In genomic region chr1:15953791-15954201, GRCh38 we compare ENCODE assay signal across 11 cellular contexts. TPM values are rescaled to one million over a fixed set of nuclear protein-coding genes. Genes with fewer than 3 reads are reported as not detected.
DNase-seq lines count a peak whose midpoint lies in the region; ATAC-seq and TF ChIP-seq lines count a peak whose summit lies in the region.
"Had no signal": no experiment of that assay in that cellular context is flagged by ENCODE, and none has a peak within 500 bp of the region (broad histone marks: within the 10 kb centered on the region; RNA-seq: fewer than 3 reads in every experiment).

No MANE protein-coding gene starts in this region.

- no peak overlapping the region for H3K4me3 Mint-ChIP-seq in activated CD4-positive, alpha-beta T cell treated with anti-CD3 and anti-CD28 coated beads for 36 hours

- peaks cover 54% of the 10 kb centered on the region for H3K36me3 Mint-ChIP-seq in activated CD4-positive, alpha-beta T cell treated with anti-CD3 and anti-CD28 coated beads for 36 hours (ENCODE audit: low read depth)

- H3K27ac ChIP-seq in PC-9 (peak overlapping the region; percentile 58), substantia nigra (ENCODE audit: low read depth, low read length, poor library complexity, severe bottlenecking) (peak overlapping the region; percentile 53)
- H3K27ac ChIP-seq: colonic mucosa had no signal

- CTCF ChIA-PET in activated CD4-positive, alpha-beta T cell treated with anti-CD3 and anti-CD28 coated beads for 36 hours (lab: Charles Lee) = interaction anchor here (0.8 to 1.0 kb wide), 2 partner anchors 10 to 57 kb away, joined by 3 read pairs; no protein-coding TSS in a partner anchor
- CTCF ChIA-PET in PC-9 (lab: Charles Lee) = interaction anchor here (0.6 kb wide), 1 partner anchor 171 kb away, joined by 3 read pairs; no protein-coding TSS in a partner anchor

- no peaks in the 10 kb centered on the region for H3K9me3 ChIP-seq in PC-9 (ENCODE audit: insufficient read depth, low read depth)
- H3K9me3 ChIP-seq: colonic mucosa had no signal

- ATAC-seq in activated CD4-positive, alpha-beta T cell treated with anti-CD3 and anti-CD28 coated beads for 36 hours = no peak
- no peak for ATAC-seq in GM19397 (IDR thresholded peaks at IDR 0.05; ENCODE audit: unreplicated experiment)

- POLR2A ChIA-PET in activated CD4-positive, alpha-beta T cell treated with anti-CD3 and anti-CD28 coated beads for 36 hours (lab: Charles Lee) = interaction anchor here (0.6 to 1.8 kb wide), 3 partner anchors 8 to 273 kb away, joined by 3 to 4 read pairs (median 3); no protein-coding TSS in a partner anchor
- POLR2A ChIA-PET in PC-9 (lab: Charles Lee; ENCODE audit: unreplicated experiment) = no interaction called here

- no peak for TF ChIP-seq CTCF in PC-9 (conservative IDR thresholded peaks at IDR 0.05)

- peaks cover 93% of the 10 kb centered on the region for H3K4me1 Mint-ChIP-seq in activated CD4-positive, alpha-beta T cell treated with anti-CD3 and anti-CD28 coated beads for 36 hours

- H3K36me3 ChIP-seq in PC-9 (ENCODE audit: low read depth) = no peaks in the 10 kb centered on the region
- H3K36me3 ChIP-seq: colonic mucosa had no signal

- TF ChIP-seq POLR2A in erythroblast (IDR thresholded peaks at IDR 0.05; ENCODE audit: low read length) = no peak

- no peak overlapping the region for H3K4me3 ChIP-seq in PC-9
- H3K4me3 ChIP-seq: colonic mucosa had no signal

- no peaks in the 10 kb centered on the region for H3K27me3 Mint-ChIP-seq in activated CD4-positive, alpha-beta T cell treated with anti-CD3 and anti-CD28 coated beads for 36 hours

- H3K4me1 ChIP-seq in PC-9 (replicated peaks; ENCODE audit: insufficient read depth) = peaks cover 30% of the 10 kb centered on the region

- peaks cover 16% of the 10 kb centered on the region; the same call in 1 of the 2 replicates for H3K79me2 ChIP-seq in PC-9 (ENCODE audit: low read depth)

- H3K9me3 Mint-ChIP-seq in activated CD4-positive, alpha-beta T cell treated with anti-CD3 and anti-CD28 coated beads for 36 hours (ENCODE audit: low read depth) = no peaks in the 10 kb centered on the region

- peaks cover 10% of the 10 kb centered on the region; the same call in 1 of the 2 replicates for H3F3A ChIP-seq in PC-9 (ENCODE audit: insufficient read depth, low read depth)

- DNase-seq in activated CD4-positive, alpha-beta T cell treated with anti-CD3 and anti-CD28 coated beads for 36 hours = no peak
- no peak for DNase-seq in activated CD4-positive, alpha-beta T cell treated with anti-CD3 and anti-CD28 coated beads for 1 hour
- DNase-seq in PC-9 = no peak
- DNase-seq in erythroblast (lab: John Stamatoyannopoulos, UW) = peak; percentile 21 to 39
- DNase-seq in substantia nigra (lab: John Stamatoyannopoulos, UW) = no peak
- DNase-seq in NCI-H526 treated with DMSO at 0.1 percent for 48 hours (lab: John Stamatoyannopoulos, UW) = no peak
- no peak for DNase-seq in C1 segment of cervical spinal cord (lab: John Stamatoyannopoulos, UW)
- DNase-seq: activated CD4-positive, alpha-beta T cell treated with anti-CD3 and anti-CD28 coated beads, Interleukin-2, amount 50 U/mL, for 48 hours; colonic mucosa had no signal

- no TSS peak for BruUV-seq in PC-9 (replicated peaks; lab: Mats Ljungman, UMichigan)

- H3K27ac Mint-ChIP-seq in activated CD4-positive, alpha-beta T cell treated with anti-CD3 and anti-CD28 coated beads for 36 hours = peak overlapping the region; percentile 84

- no peaks in the 10 kb centered on the region for H4K20me1 ChIP-seq in PC-9 (ENCODE audit: insufficient read depth)

- H3K4me2 ChIP-seq in PC-9 = no peak overlapping the region

- no peak overlapping the region for H2AFZ ChIP-seq in PC-9

- intact Hi-C loops in activated CD4-positive, alpha-beta T cell treated with anti-CD3 and anti-CD28 coated beads for 36 hours (cut with DNase I, micrococcal nuclease) = no loop called here
- intact Hi-C loops in PC-9 (cut with micrococcal nuclease; ENCODE audit: unreplicated experiment) = no loop called here

- H3K27me3 ChIP-seq in PC-9 (ENCODE audit: insufficient read depth, low read depth) = no peaks in the 10 kb centered on the region
- H3K27me3 ChIP-seq: colonic mucosa had no signal

- H3K9me2 ChIP-seq in PC-9 (ENCODE audit: insufficient read depth) = no peaks in the 10 kb centered on the region

RNA-seq across cellular contexts. Expression of gene ZBTB17, which starts 22.1 kb away (rescaled TPM):
- total RNA-seq in activated CD4-positive, alpha-beta T cell treated with anti-CD3 and anti-CD28 coated beads for 36 hours = 10 to 100 TPM; 47.7 to 48.3 TPM
- 17.4 and 24.2 TPM in 2 replicates for total RNA-seq in PC-9 (2021)

RNA-seq across cellular contexts. Expression of gene SRARP, which starts 50.2 kb away (rescaled TPM):
- not detected for total RNA-seq in activated CD4-positive, alpha-beta T cell treated with anti-CD3 and anti-CD28 coated beads for 36 hours
- total RNA-seq in PC-9 (2021) = not detected in 2 replicates
- total RNA-seq: colonic mucosa, NCI-H460 had no signal

Comparison
In these comparisons a context has a peak if more than half of its experiments do, and no peak if none do; other contexts are left out.
1. DNase-seq: peak in erythroblast (2 of 2); none in activated CD4-positive, alpha-beta T cell treated with anti-CD3 and anti-CD28 coated beads for 36 hours (single experiment), activated CD4-positive, alpha-beta T cell treated with anti-CD3 and anti-CD28 coated beads for 1 hour (single experiment), PC-9 (0 of 2), substantia nigra (0 of 49), NCI-H526 treated with DMSO at 0.1 percent for 48 hours (single experiment) and C1 segment of cervical spinal cord (0 of 14).